In genomic region chr4:98867648-98868047, GRCh38 we compare ENCODE assay signal across 11 cellular contexts.
"Had no signal": no experiment of that assay in that cellular context is flagged by ENCODE, and none has a peak within 500 bp of the region (broad histone marks: within the 10 kb centered on the region; RNA-seq: fewer than 3 reads in every experiment).

No MANE protein-coding gene starts in this region.

- FAIRE-seq: H1, H54 had no signal

- H3K36me3 ChIP-seq: HAP-1 had no signal

- H3K4me1 Mint-ChIP-seq: GM23338, H9 had no signal

- H3K9ac ChIP-seq: GM23248 had no signal

- H3K27ac ChIP-seq: GM23248 had no signal

- H3K9me3 Mint-ChIP-seq: GM23338, H9, HFFc6 had no signal

- DNase-seq: GM23248, GOT3, H7, H9, HCEC 1CT, HFFc6 had no signal

- H3K4me3 Mint-ChIP-seq: GM23338, H9, HFFc6 had no signal

- H3K27ac Mint-ChIP-seq: GM23338, H9, HFFc6 had no signal

- H2AFZ ChIP-seq: GM23248, GM23338 had no signal

- H3K4me3 ChIP-seq: GM23248, GM23338, HAP-1 had no signal

- H3K4me2 ChIP-seq: GM23338 had no signal

- ATAC-seq: GM23338, HCT116 had no signal

- H3K9me3 ChIP-seq: HAP-1 had no signal
